6 cellular contexts compared by ENCODE assay signal in the genomic region with DNA sequence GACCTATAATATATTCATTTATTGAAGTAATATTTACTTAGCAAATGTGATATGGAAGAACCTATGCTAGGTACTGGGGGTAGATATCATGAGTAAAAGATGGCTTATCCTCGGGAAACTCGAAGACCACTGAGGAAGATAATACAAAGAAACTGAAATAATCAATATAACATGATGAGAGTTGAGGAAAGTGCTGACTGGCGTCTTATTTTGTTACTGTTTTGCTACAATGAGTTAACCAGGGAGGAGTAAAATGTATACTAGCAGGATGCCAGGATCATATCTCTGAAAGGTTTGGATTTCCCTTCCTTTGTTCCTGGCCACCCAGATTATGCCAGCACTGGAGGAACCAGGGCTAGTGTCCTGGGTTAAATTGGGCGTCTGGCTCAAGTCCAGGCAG.
"Had no signal": no experiment of that assay in that cellular context is flagged by ENCODE, and none has a peak within 500 bp of the region (broad histone marks: within the 10 kb centered on the region; RNA-seq: fewer than 3 reads in every experiment).

No MANE protein-coding gene starts in this region.

- FAIRE-seq: HTR-8/SVneo had no signal

- H3K4me3 ChIP-seq: GM23338 had no signal

- H2AFZ ChIP-seq: GM23338 had no signal

- DNase-seq: H7, HCEC 1CT, KBM-7 had no signal

- H3K27ac ChIP-seq: KMS-11 had no signal

- H3K9ac ChIP-seq: KMS-11 had no signal

- H3K4me2 ChIP-seq: GM23338, KMS-11 had no signal

- ATAC-seq: GM23338 had no signal
